19 cellular contexts compared by ENCODE assay signal in genomic region chr4:48756689-48757220, GRCh38. TPM values are rescaled to one million over a fixed set of nuclear protein-coding genes. Genes with fewer than 3 reads are reported as not detected.
DNase-seq lines count a peak whose midpoint lies in the region; ATAC-seq, FAIRE-seq and TF ChIP-seq lines count a peak whose summit lies in the region.
"Had no signal": no experiment of that assay in that cellular context is flagged by ENCODE, and none has a peak within 500 bp of the region (broad histone marks: within the 10 kb centered on the region; RNA-seq: fewer than 3 reads in every experiment).

No MANE protein-coding gene starts in this region.

- no peak overlapping the region for H2AFZ ChIP-seq in keratinocyte (ENCODE audit: control insufficient read depth, low read length)

- peaks cover 2% of the 10 kb centered on the region for H3K4me1 ChIP-seq in keratinocyte (ENCODE audit: control insufficient read depth, extremely low read depth, insufficient read depth, low read length)

- H3K9ac ChIP-seq in keratinocyte (ENCODE audit: control insufficient read depth, extremely low read depth, insufficient read depth, low read length): no peak overlapping the region

- peak overlapping the region; percentile 39 for H3K4me2 ChIP-seq in keratinocyte (ENCODE audit: control insufficient read depth, extremely low read depth, insufficient read depth, low read depth, low read length)

- TF ChIP-seq CTCF in keratinocyte (optimal IDR thresholded peaks at IDR 0.05 in 1 of 3, IDR thresholded peaks at IDR 0.05 in 1 of 3, conservative IDR thresholded peaks at IDR 0.05 in 1 of 3; ENCODE audit: extremely low read depth in 1 of 3, insufficient read depth in 2 of 3, low read length in 3 of 3): no peak

- peaks cover 81% of the 10 kb centered on the region for H3K79me2 ChIP-seq in keratinocyte (ENCODE audit: control insufficient read depth, insufficient read depth, low read length)

- no peaks in the 10 kb centered on the region for H3K9me3 ChIP-seq in keratinocyte (ENCODE audit: control insufficient read depth, low read depth, low read length)
- H3K9me3 ChIP-seq: ovary, vagina had no signal

- FAIRE-seq in keratinocyte (lab: Jason Lieb, UNC): peak; percentile 69

- H3K27me3 ChIP-seq in keratinocyte (ENCODE audit: control insufficient read depth, extremely low read depth, insufficient read depth, low read length): no peaks in the 10 kb centered on the region
- H3K27me3 ChIP-seq: ovary, vagina had no signal

- H3K9me1 ChIP-seq in keratinocyte (ENCODE audit: control insufficient read depth, extremely low read depth, insufficient read depth, low read length): no peaks in the 10 kb centered on the region

- DNase-seq in EL: peak; percentile 50
- peak; percentile 26 for DNase-seq in astrocyte of the hippocampus (ENCODE audit: low read depth, low spot score)
- DNase-seq in keratinocyte (ENCODE audit: low read depth, low spot score): no peak
- DNase-seq in NCI-H526 (lab: John Stamatoyannopoulos, UW): no peak
- no peak for DNase-seq in GM19240 (ENCODE audit: insufficient read length, low spot score)
- no peak for DNase-seq in NCI-H1092 (lab: John Stamatoyannopoulos, UW)
- DNase-seq: activated naive CD4-positive, alpha-beta T cell; dermis blood vessel endothelial cell; erythroblast; glutamatergic neuron; H9; NCI-H1105 treated with DMSO at 0.1 percent for 48 hours; NCI-H524; ovary; stimulated activated CD4-positive, alpha-beta T cell treated with anti-CD3 and anti-CD28 coated beads, Interleukin-4, amount 100 ng/mL, for 24 hours; T-helper 9 cell had no signal

- H3K4me3 ChIP-seq in keratinocyte (ENCODE audit: control insufficient read depth in 2 of 3, extremely low read depth in 1 of 3, insufficient read depth in 2 of 3, low read depth in 1 of 3, low read length in 3 of 3): peak overlapping the region in 1 of 3 experiments; percentile 34
- H3K4me3 ChIP-seq: ovary, vagina had no signal

- H3K36me3 ChIP-seq in keratinocyte (ENCODE audit: control insufficient read depth in 2 of 2, extremely low read depth in 1 of 2, insufficient read depth in 2 of 2, low read length in 2 of 2): peaks cover 2 to 4% of the 10 kb centered on the region in 2 experiments
- H3K36me3 ChIP-seq: ovary, vagina had no signal

- dilution Hi-C loops in keratinocyte (cut with MboI; ENCODE audit: extremely low pct_ligation_motif_present, low sequenced_read_pairs): no loop called here

- peak overlapping the region; percentile 21 for H3K27ac ChIP-seq in keratinocyte (ENCODE audit: control insufficient read depth, insufficient read depth, low read length)
- H3K27ac ChIP-seq: ovary, vagina had no signal

- H4K20me1 ChIP-seq in keratinocyte (ENCODE audit: control insufficient read depth, extremely low read depth, insufficient read depth, low read length): no peaks in the 10 kb centered on the region

- ATAC-seq in HG02852 (IDR thresholded peaks at IDR 0.05; ENCODE audit: unreplicated experiment): peak; percentile 40
- ATAC-seq: activated CD4-positive, CD25-positive, alpha-beta regulatory T cell treated with anti-CD3 and anti-CD28 coated beads, Interleukin-2, amount 50 U/mL, for 24 hours had no signal

RNA-seq across cellular contexts. Expression of gene FRYL, which starts 23.3 kb away (rescaled TPM):
- polyA plus RNA-seq in keratinocyte: 29.4 to 40.4 TPM (median 29.6 TPM) in 3 replicates
- polyA plus RNA-seq in keratinocyte (2011; ENCODE audit: low read depth): 19.6 TPM
- 9.5 and 20.3 TPM in 2 replicates for polyA plus RNA-seq in keratinocyte (2011; cell fraction: cytosol; rRNA removed)
- 48.6 and 66.2 TPM in 2 replicates for polyA plus RNA-seq in keratinocyte (2011; cell fraction: nucleus; rRNA removed)
- polyA plus RNA-seq in keratinocyte (2012; ENCODE audit: low replicate concordance): 20.9 and 29.6 TPM in 2 replicates
- polyA minus RNA-seq in keratinocyte: 39.1 to 166 TPM (median 101 TPM) in 3 replicates
- 45.7 TPM for polyA minus RNA-seq in keratinocyte (2011; cell fraction: cytosol; rRNA and poly(A)+ RNA removed)
- 195 and 330 TPM in 2 replicates for polyA minus RNA-seq in keratinocyte (2011; cell fraction: nucleus; rRNA and poly(A)+ RNA removed)

Comparison
In these comparisons a context has a peak if more than half of its experiments do, and no peak if none do; other contexts are left out.
1. DNase-seq: peak in EL (single experiment) and astrocyte of the hippocampus (single experiment); none in keratinocyte (single experiment), NCI-H526 (0 of 2), GM19240 (single experiment) and NCI-H1092 (single experiment).